ENCODE assay signal across 8 cellular contexts in genomic region chr3:107235923-107236315, GRCh38.
DNase-seq lines count a peak whose midpoint lies in the region; ATAC-seq, FAIRE-seq and TF ChIP-seq lines count a peak whose summit lies in the region.

No MANE protein-coding gene starts in this region.

- TF ChIP-seq CTCF in GM12865 (IDR thresholded peaks at IDR 0.05; ENCODE audit: insufficient read depth, low read depth, low read length, missing control alignments) (peak; percentile 76), SU-DHL-6 (IDR thresholded peaks at IDR 0.05; ENCODE audit: insufficient read depth, low read length, poor library complexity, severe bottlenecking) (peak; percentile 68), bronchial epithelial cell (IDR thresholded peaks at IDR 0.05; ENCODE audit: insufficient read depth, low read length, severe bottlenecking) (peak; percentile 67)

- H3K36me3 ChIP-seq in SU-DHL-6 (ENCODE audit: low read length) = no peaks in the 10 kb centered on the region
- no peaks in the 10 kb centered on the region for H3K36me3 ChIP-seq in bronchial epithelial cell (ENCODE audit: control insufficient read depth, insufficient read depth, low read length)
- H3K36me3 ChIP-seq in skeletal muscle satellite cell (ENCODE audit: insufficient read depth, low read length) = no peaks in the 10 kb centered on the region

- peak; percentile 95 for DNase-seq in A172 (ENCODE audit: low spot score)
- peak; percentile 68 for DNase-seq in GM12865 (ENCODE audit: low read depth)
- peak; percentile 43 for DNase-seq in NCI-H1417 treated with DMSO at 0.1 percent for 48 hours (lab: John Stamatoyannopoulos, UW)
- peak; percentile 86 for DNase-seq in bronchial epithelial cell (ENCODE audit: low read depth)
- peak; percentile 52 to 67 (median 61) for DNase-seq in immature natural killer cell

- H4K20me1 ChIP-seq in SU-DHL-6 (ENCODE audit: low read depth, low read length) = no peaks in the 10 kb centered on the region

- H3K4me2 ChIP-seq in SU-DHL-6 (ENCODE audit: low read depth, low read length, poor library complexity, severe bottlenecking) = peak overlapping the region; percentile 43
- H3K4me2 ChIP-seq in skeletal muscle satellite cell (ENCODE audit: low read length) = peak overlapping the region; percentile 83

- H3K27me3 Mint-ChIP-seq in immature natural killer cell (ENCODE audit: low read depth in 3 of 3) = peaks cover 1 to 5% (median 5%) of the 10 kb centered on the region in 3 donors

- H3F3A ChIP-seq in SU-DHL-6 (ENCODE audit: insufficient read depth) = peaks cover 5% of the 10 kb centered on the region; the same call in 1 of the 2 replicates

- peak overlapping the region; percentile 15 to 62 (median 48) for H3K4me3 Mint-ChIP-seq in immature natural killer cell

- H2AFZ ChIP-seq in SU-DHL-6 (ENCODE audit: low read depth, low read length, severe bottlenecking) = peak overlapping the region; percentile 58

- no peaks in the 10 kb centered on the region for H3K36me3 Mint-ChIP-seq in immature natural killer cell

- FAIRE-seq in bronchial epithelial cell (lab: Jason Lieb, UNC) = no peak

- H3K4me3 ChIP-seq in GM12865 (ENCODE audit: low read depth, low read length) (no peak overlapping the region), SU-DHL-6 (ENCODE audit: insufficient read depth, low read length, poor library complexity, severe bottlenecking) (no peak overlapping the region), bronchial epithelial cell (ENCODE audit: low read depth, low read length) (peak overlapping the region; percentile 31), skeletal muscle satellite cell (ENCODE audit: low read length) (peak overlapping the region; percentile 69)

- H3K9me3 Mint-ChIP-seq in immature natural killer cell = no peaks in the 10 kb centered on the region

- H3K4me1 ChIP-seq in skeletal muscle satellite cell (ENCODE audit: control insufficient read depth, insufficient read depth, low read length) = peaks cover 16% of the 10 kb centered on the region

- peak; percentile 62 for ATAC-seq in HG02678 (IDR thresholded peaks at IDR 0.05; ENCODE audit: unreplicated experiment)

- no peaks in the 10 kb centered on the region for H3K9me3 ChIP-seq in SU-DHL-6 (ENCODE audit: insufficient read depth, low read length)
- no peaks in the 10 kb centered on the region for H3K9me3 ChIP-seq in skeletal muscle satellite cell (replicated peaks; ENCODE audit: low read length)

- H3K9me2 ChIP-seq in SU-DHL-6 (replicated peaks; ENCODE audit: insufficient read depth, low read length) = no peaks in the 10 kb centered on the region

- H3K27ac Mint-ChIP-seq in immature natural killer cell = no peak overlapping the region

- H3K27ac ChIP-seq in SU-DHL-6 (ENCODE audit: low read depth, low read length) = no peak overlapping the region

- peaks cover 6 to 15% of the 10 kb centered on the region in 2 donors for H3K4me1 Mint-ChIP-seq in immature natural killer cell

- peaks cover 4% of the 10 kb centered on the region for H3K79me2 ChIP-seq in SU-DHL-6 (ENCODE audit: insufficient read depth, low read length)

- H3K27me3 ChIP-seq in SU-DHL-6 (ENCODE audit: low read length) (no peaks in the 10 kb centered on the region), bronchial epithelial cell (ENCODE audit: control insufficient read depth, insufficient read depth, low read length) (no peaks in the 10 kb centered on the region), skeletal muscle satellite cell (ENCODE audit: control insufficient read depth, insufficient read depth, low read length) (no peaks in the 10 kb centered on the region)

- no peak overlapping the region; the same call in 1 of the 2 replicates for H3K9ac ChIP-seq in SU-DHL-6 (ENCODE audit: low read length)
- H3K9ac ChIP-seq in skeletal muscle satellite cell (ENCODE audit: low read depth, low read length) = peak overlapping the region; percentile 85

Comparison
In these comparisons a context has a peak if more than half of its experiments do, and no peak if none do; other contexts are left out.
1. DNase-seq: peak in every context shown above with its lines; median percentile 95 in A172; 86 in bronchial epithelial cell; 68 in GM12865; 61 in immature natural killer cell; 43 in NCI-H1417 treated with DMSO at 0.1 percent for 48 hours.
2. H3K4me3 ChIP-seq: peak in bronchial epithelial cell (single experiment) and skeletal muscle satellite cell (single experiment); none in GM12865 (single experiment) and SU-DHL-6 (single experiment).
3. Peak in every context shown above with its lines, with median percentiles within 50 percentile points of each other: CTCF ChIP-seq.